10 cellular contexts compared by ENCODE assay signal in the genomic region with DNA sequence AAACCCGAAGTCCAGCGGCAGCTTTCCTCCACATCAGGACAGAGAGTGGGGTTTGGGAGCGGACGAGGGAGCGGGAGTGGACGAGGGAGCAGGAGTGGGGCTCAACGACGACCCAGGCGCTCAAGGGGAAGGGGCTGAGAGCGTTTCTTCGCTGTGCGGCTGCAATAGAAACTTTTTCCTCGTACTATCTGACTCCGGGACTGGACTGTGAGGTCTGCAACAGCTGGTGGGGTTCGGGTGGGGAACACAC. TPM values are rescaled to one million over a fixed set of nuclear protein-coding genes. Genes with fewer than 3 reads are reported as not detected.
A peak's percentile ranks its signal among the peaks of the same experiment; 100 is the strongest.
DNase-seq lines count a peak whose midpoint lies in the region; ATAC-seq, FAIRE-seq and TF ChIP-seq lines count a peak whose summit lies in the region.
"Had no signal": no experiment of that assay in that cellular context is flagged by ENCODE, and none has a peak within 500 bp of the region (broad histone marks: within the 10 kb centered on the region; RNA-seq: fewer than 3 reads in every experiment).

No MANE protein-coding gene starts in this region.

- H3K27ac ChIP-seq in kidney (ENCODE audit: low read depth in 2 of 2, low read length in 2 of 2) (peak overlapping the region in 1 of 2 donors; percentile 62), gastrocnemius medialis (peak overlapping the region; percentile 59 to 66 (median 64))

- peak in 1 of 2 experiments; percentile 30 for DNase-seq in HAP-1 (ENCODE audit: low spot score in 2 of 2)
- no peak for DNase-seq in astrocyte of the cerebellum (ENCODE audit: low read depth)
- no peak for DNase-seq in kidney
- no peak for DNase-seq in gastrocnemius medialis
- DNase-seq in HUDEP-2 (lab: John Stamatoyannopoulos, UW; ENCODE audit: unreplicated experiment in 76 of 76): no peak
- DNase-seq in SIG-M5 (lab: John Stamatoyannopoulos, UW): no peak
- DNase-seq in frontal cortex (ENCODE audit: low spot score in 2 of 2): no peak
- DNase-seq: activated CD4-positive, CD25-positive, alpha-beta regulatory T cell had no signal

- peak overlapping the region; percentile 1 to 22 for H3K9ac ChIP-seq in kidney (ENCODE audit: low read length in 2 of 2)

- ATAC-seq in gastrocnemius medialis (no peak), HG03025 (IDR thresholded peaks at IDR 0.05; ENCODE audit: low FRiP score, unreplicated experiment) (no peak)

- H3K4me3 ChIP-seq in HAP-1: peak overlapping the region; percentile 56
- peak overlapping the region; percentile 30 for H3K4me3 ChIP-seq in astrocyte of the cerebellum (ENCODE audit: low read depth, low read length)
- peak overlapping the region; percentile 58 to 64 for H3K4me3 ChIP-seq in kidney (ENCODE audit: low read length in 2 of 2)
- H3K4me3 ChIP-seq in gastrocnemius medialis: peak overlapping the region; percentile 48 to 68 (median 58)

- intact Hi-C loops in kidney (cut with DNase I): no loop called here
- intact Hi-C loops in gastrocnemius medialis (cut with DNase I; ENCODE audit: low total_unique reads): no loop called here

- H3K9me3 ChIP-seq in HAP-1 (0 out of 2 replicates have a peak, but pooled peaks cover under 1% of the 10 kb centered on the region), kidney (ENCODE audit: control insufficient read depth in 1 of 2, low read length in 2 of 2) (no peaks in the 10 kb centered on the region), gastrocnemius medialis (no peaks in the 10 kb centered on the region)

- in situ Hi-C loops in HAP-1 (cut with MboI; ENCODE audit: low sequenced_read_pairs): no loop called here
- in situ Hi-C loops in astrocyte of the cerebellum (cut with HindIII; ENCODE audit: low sequenced_read_pairs): no loop called here
- in situ Hi-C loops in gastrocnemius medialis (cut with MboI; ENCODE audit: low sequenced_read_pairs in 4 of 4): no loop called here

- TF ChIP-seq POLR2A in gastrocnemius medialis (IDR thresholded peaks at IDR 0.05): no peak

- TF ChIP-seq CTCF in astrocyte of the cerebellum (IDR thresholded peaks at IDR 0.05; ENCODE audit: low read depth, low read length, missing control alignments) (no peak), kidney (IDR thresholded peaks at IDR 0.05; ENCODE audit: borderline replicate concordance, extremely low read depth, insufficient read depth) (no peak), gastrocnemius medialis (IDR thresholded peaks at IDR 0.05 in 4 of 5, conservative IDR thresholded peaks at IDR 0.05 in 1 of 5) (no peak)

- H3K36me3 ChIP-seq in HAP-1 (replicated peaks) (no peaks in the 10 kb centered on the region), kidney (ENCODE audit: control insufficient read depth in 1 of 2, insufficient read depth in 2 of 2, low read length in 2 of 2) (no peaks in the 10 kb centered on the region), gastrocnemius medialis (no peaks in the 10 kb centered on the region)

- H3K27me3 ChIP-seq in HAP-1 (ENCODE audit: low read depth) (no peaks in the 10 kb centered on the region), gastrocnemius medialis (peaks cover 20 to 26% (median 22%) of the 10 kb centered on the region in 3 donors)

- FAIRE-seq in kidney (lab: Jason Lieb, UNC) (no peak), frontal cortex (lab: Jason Lieb, UNC) (no peak)
- FAIRE-seq: endothelial cell of umbilical vein had no signal

- peaks cover 43% of the 10 kb centered on the region for H3K4me1 ChIP-seq in HAP-1
- H3K4me1 ChIP-seq in kidney (ENCODE audit: control insufficient read depth in 1 of 2, insufficient read depth in 1 of 2, low read depth in 1 of 2, low read length in 2 of 2): peaks cover 5 to 17% of the 10 kb centered on the region in 2 donors
- peaks cover 0 to 6% of the 10 kb centered on the region in 2 donors for H3K4me1 ChIP-seq in gastrocnemius medialis

RNA-seq across cellular contexts. Expression of a gene that starts 1.4 kb away (rescaled TPM):
- total RNA-seq in kidney (77.7 TPM), gastrocnemius medialis (1 to 10 TPM in 3 of 4 donors, under 1 TPM in 1; 0.80 to 3.1 (median 1.4) TPM), frontal cortex (2.4 TPM)
- 65.8 TPM for polyA plus RNA-seq in kidney (ENCODE audit: insufficient read depth, low read depth, low replicate concordance)
- total RNA-seq: endothelial cell of umbilical vein had no signal
- polyA plus RNA-seq: endothelial cell of umbilical vein had no signal

Comparison
In these comparisons a context has a peak if more than half of its experiments do, and no peak if none do; other contexts are left out.
1. RNA of a gene that starts 1.4 kb away (total RNA-seq): 77.7 TPM in kidney (single experiment); 2.4 TPM in frontal cortex (single experiment) and 0.80 to 3.1 TPM in gastrocnemius medialis; every median in the first group is over 10 times any median in the second.
2. Peak in every context shown above with its lines, with median percentiles within 50 percentile points of each other: H3K4me3 ChIP-seq.